ENCODE assay signal across 16 cellular contexts in genomic region chr4:16418814-16419213, GRCh38.
DNase-seq lines count a peak whose midpoint lies in the region; ATAC-seq, FAIRE-seq and TF ChIP-seq lines count a peak whose summit lies in the region.
"Had no signal": no experiment of that assay in that cellular context is flagged by ENCODE, and none has a peak within 500 bp of the region (broad histone marks: within the 10 kb centered on the region; RNA-seq: fewer than 3 reads in every experiment).

No MANE protein-coding gene starts in this region.

- H3K4me3 ChIP-seq in epithelial cell of proximal tubule (ENCODE audit: low read depth, low read length), result no peak overlapping the region
- H3K4me3 ChIP-seq: ovary, SK-N-MC had no signal

- no peak for FAIRE-seq in RCC 7860 (lab: Jason Lieb, UNC)
- FAIRE-seq: H54 had no signal

- ATAC-seq in HG02763 (IDR thresholded peaks at IDR 0.05; ENCODE audit: unreplicated experiment), result no peak

- TF ChIP-seq CTCF in epithelial cell of proximal tubule (conservative IDR thresholded peaks at IDR 0.05; ENCODE audit: low read depth, low read length), result no peak

- DNase-seq in EL, result peak; percentile 28
- DNase-seq in RCC 7860 (ENCODE audit: low spot score), result peak; percentile 29
- peak; percentile 92 for DNase-seq in epithelial cell of proximal tubule (ENCODE audit: low read depth)
- DNase-seq in lung microvascular endothelial cell (ENCODE audit: low read depth in 2 of 2), result peak; percentile 84 to 94
- DNase-seq in T-helper 9 cell, result no peak
- DNase-seq in NCI-H1436 (lab: John Stamatoyannopoulos, UW), result no peak
- DNase-seq in NCI-H2227 (lab: John Stamatoyannopoulos, UW; ENCODE audit: unreplicated experiment), result no peak
- DNase-seq: activated naive CD4-positive, alpha-beta T cell treated with anti-CD3 and anti-CD28 coated beads, Interleukin-2, amount 10 ng/mL, durations not matched to agents 7 days and 5 days; AML-193; erythroblast; NCI-H2081 treated with DMSO at 0.1 percent for 48 hours; ovary; stimulated activated CD4-positive, alpha-beta T cell treated with anti-CD3 and anti-CD28 coated beads, Interleukin-12 subunit alpha, Interleukin-12 subunit beta, amount 100 ng/mL, for 4 hours had no signal

Comparison
In these comparisons a context has a peak if more than half of its experiments do, and no peak if none do; other contexts are left out.
1. DNase-seq: peak in EL (single experiment), RCC 7860 (single experiment), epithelial cell of proximal tubule (single experiment) and lung microvascular endothelial cell (2 of 2); none in T-helper 9 cell (single experiment), NCI-H1436 (single experiment) and NCI-H2227 (single experiment).